In genomic region chr2:98935111-98935770, GRCh38 we compare ENCODE assay signal across 9 cellular contexts. TPM values are rescaled to one million over a fixed set of nuclear protein-coding genes. Genes with fewer than 3 reads are reported as not detected.
DNase-seq lines count a peak whose midpoint lies in the region; ATAC-seq lines count a peak whose summit lies in the region.
"Had no signal": no experiment of that assay in that cellular context is flagged by ENCODE, and none has a peak within 500 bp of the region (broad histone marks: within the 10 kb centered on the region; RNA-seq: fewer than 3 reads in every experiment).

No MANE protein-coding gene starts in this region.

- in situ Hi-C loops in T47D (cut with HindIII; ENCODE audit: low pct_unique_long_range_greater_than_20kb, low sequenced_read_pairs), result no loop called here

- no peaks in the 10 kb centered on the region for H3K27me3 ChIP-seq in right cardiac atrium (ENCODE audit: control insufficient read depth, insufficient read depth)
- peaks cover 28 to 41% of the 10 kb centered on the region in 2 donors for H3K27me3 ChIP-seq in mucosa of rectum (ENCODE audit: control insufficient read depth in 2 of 2, insufficient read depth in 2 of 2, low read length in 2 of 2)

- intact Hi-C loops in right cardiac atrium (cut with DNase I), result no loop called here
- intact Hi-C loops in Right ventricle myocardium superior (cut with DNase I), result no loop called here

- no peaks in the 10 kb centered on the region for H3K9me3 ChIP-seq in right cardiac atrium (ENCODE audit: control insufficient read depth, low read length)
- H3K9me3 ChIP-seq in mucosa of rectum (ENCODE audit: control insufficient read depth in 2 of 2, low read length in 2 of 2), result no peaks in the 10 kb centered on the region

- no peaks in the 10 kb centered on the region for H3K36me3 ChIP-seq in mucosa of rectum (ENCODE audit: control insufficient read depth in 2 of 2, insufficient read depth in 2 of 2, low read length in 2 of 2)

- no peak for DNase-seq in right cardiac atrium
- DNase-seq in Right ventricle myocardium superior, result no peak
- DNase-seq in T47D (ENCODE audit: low read depth in 1 of 2, low spot score in 1 of 2), result peak; percentile 35 to 85
- DNase-seq in NOMO-1 treated with dmso at 0.1 percent for 144 hours (lab: John Stamatoyannopoulos, UW; ENCODE audit: unreplicated experiment), result no peak
- DNase-seq in activated effector memory CD4-positive, alpha-beta T cell treated with anti-CD3 and anti-CD28 coated beads, Interleukin-2, amount 50 U/mL, for 16 hours, result no peak

- H3K4me1 ChIP-seq in right cardiac atrium (ENCODE audit: control insufficient read depth, insufficient read depth, low read length) (no peaks in the 10 kb centered on the region), mucosa of rectum (ENCODE audit: control insufficient read depth in 2 of 2, insufficient read depth in 2 of 2, low read length in 2 of 2) (peaks cover 2 to 10% of the 10 kb centered on the region in 2 donors)

- WGBS in right cardiac atrium, result 12% methylated on average over 19 of the region's 19 CpGs

- no peak for ATAC-seq in right cardiac atrium
- ATAC-seq in Right ventricle myocardium superior (ENCODE audit: poor library complexity), result no peak
- no peak for ATAC-seq in HG03521 (IDR thresholded peaks at IDR 0.05; ENCODE audit: unreplicated experiment)
- no peak for ATAC-seq in HG03442 (IDR thresholded peaks at IDR 0.05; ENCODE audit: unreplicated experiment)

- H3K27ac ChIP-seq in right cardiac atrium (ENCODE audit: low read length) (no peak overlapping the region), mucosa of rectum (ENCODE audit: low read depth in 2 of 2, low read length in 2 of 2) (no peak overlapping the region)
- H3K27ac ChIP-seq: KMS-11 had no signal

- peak overlapping the region; percentile 44 for H3K4me3 ChIP-seq in right cardiac atrium (ENCODE audit: low read length)
- H3K4me3 ChIP-seq in mucosa of rectum (ENCODE audit: low read length in 2 of 2), result peak overlapping the region; percentile 4 to 9

- H3K9ac ChIP-seq in mucosa of rectum (ENCODE audit: low read depth in 1 of 2, low read length in 2 of 2), result no peak overlapping the region
- H3K9ac ChIP-seq: KMS-11 had no signal

RNA-seq across cellular contexts. Expression of gene CRACDL, which starts 0.8 kb away (rescaled TPM):
- 1 to 10 TPM; 4.7 to 5.7 (median 5.1) TPM for total RNA-seq in right cardiac atrium
- polyA plus RNA-seq in right cardiac atrium, result 2.7 TPM
- 4.4 TPM for total RNA-seq in Right ventricle myocardium superior

Comparison
In these comparisons a context has a peak if more than half of its experiments do, and no peak if none do; other contexts are left out.
1. DNase-seq: peak in T47D (2 of 2); none in right cardiac atrium (0 of 3), Right ventricle myocardium superior (single experiment), NOMO-1 treated with dmso at 0.1 percent for 144 hours (single experiment) and activated effector memory CD4-positive, alpha-beta T cell treated with anti-CD3 and anti-CD28 coated beads, Interleukin-2, amount 50 U/mL, for 16 hours (single experiment).